In genomic region chr20:41138527-41139226, GRCh38 we compare ENCODE assay signal across 8 cellular contexts. TPM values are rescaled to one million over a fixed set of nuclear protein-coding genes. Genes with fewer than 3 reads are reported as not detected.
A peak's percentile ranks its signal among the peaks of the same experiment; 100 is the strongest.
DNase-seq lines count a peak whose midpoint lies in the region; ATAC-seq and TF ChIP-seq lines count a peak whose summit lies in the region.

No MANE protein-coding gene starts in this region.

- no peaks in the 10 kb centered on the region for H3K36me3 ChIP-seq in aorta (ENCODE audit: control insufficient read depth in 1 of 2, insufficient read depth in 2 of 2, low read length in 1 of 2)

- ATAC-seq in SK-N-SH treated with all-trans-retinoic acid at 6 μM for 48 hours, result peak; percentile 5
- ATAC-seq in aorta (ENCODE audit: low FRiP score), result no peak
- no peak for ATAC-seq in HG02981 (IDR thresholded peaks at IDR 0.05; ENCODE audit: unreplicated experiment)
- no peak for ATAC-seq in HG03521 (IDR thresholded peaks at IDR 0.05; ENCODE audit: unreplicated experiment)
- ATAC-seq in HG03432 (IDR thresholded peaks at IDR 0.05; ENCODE audit: unreplicated experiment), result no peak

- H3K9me3 ChIP-seq in mononuclear cell (ENCODE audit: low read depth, low read length) (no peaks in the 10 kb centered on the region), aorta (ENCODE audit: control insufficient read depth, low read length) (no peaks in the 10 kb centered on the region)

- H3K27me3 ChIP-seq in dorsolateral prefrontal cortex, result no peaks in the 10 kb centered on the region
- H3K27me3 ChIP-seq in mononuclear cell (ENCODE audit: insufficient read depth, low read length), result no peaks in the 10 kb centered on the region
- H3K27me3 ChIP-seq in aorta (ENCODE audit: control insufficient read depth in 1 of 2, insufficient read depth in 2 of 2, low read length in 1 of 2), result no peaks in the 10 kb centered on the region

- intact Hi-C loops in dorsolateral prefrontal cortex (cut with DNase I) (loop anchor here (5.0 to 10.0 kb wide), 2 partner anchors 34 to 266 kb away; no protein-coding TSS in a partner anchor), aorta (cut with DNase I) (no loop called here)

- DNase-seq in dorsolateral prefrontal cortex (peak in 3 of 10 donors; percentile 25 to 41 (median 32)), aorta (peak in 1 of 2 donors; percentile 70)

- H3K4me3 ChIP-seq in GM12875 (ENCODE audit: low read depth, low read length), result peak overlapping the region; percentile 61
- peak overlapping the region; percentile 65 to 99 (median 89) for H3K4me3 ChIP-seq in dorsolateral prefrontal cortex
- H3K4me3 ChIP-seq in mononuclear cell (ENCODE audit: low read length), result peak overlapping the region; percentile 76
- H3K4me3 ChIP-seq in aorta (ENCODE audit: low read length in 2 of 2), result peak overlapping the region; percentile 59 to 84

- 5 to 7% methylated on average over 12 of the region's 12 CpGs for WGBS in aorta, 2 donors

- H3K4me1 ChIP-seq in mononuclear cell (ENCODE audit: insufficient read depth, low read length) (peaks cover 53% of the 10 kb centered on the region), aorta (ENCODE audit: control insufficient read depth in 1 of 2, insufficient read depth in 2 of 2, low read length in 2 of 2) (no peaks in the 10 kb centered on the region)

- TF ChIP-seq CTCF in GM12875 (IDR thresholded peaks at IDR 0.05; ENCODE audit: borderline replicate concordance, insufficient read depth, low read depth, low read length) (no peak), dorsolateral prefrontal cortex (IDR thresholded peaks at IDR 0.05 in 54 of 56, conservative IDR thresholded peaks at IDR 0.05 in 2 of 56; ENCODE audit: low read depth in 1 of 56, partially characterized antibody in 56 of 56) (no peak)

- H3K27ac ChIP-seq in dorsolateral prefrontal cortex (peak overlapping the region in 58 of 59 donors; percentile 22 to 99 (median 96)), aorta (ENCODE audit: low read depth in 1 of 2, low read length in 2 of 2) (peak overlapping the region; percentile 60 to 72)

TF ChIP-seq in SK-N-SH treated with all-trans-retinoic acid at 6 μM for 48 hours, 23 proteins besides CTCF, POLR2A, EP300 and RAD21:
- no peak for TF ChIP-seq ZNF70 (CRISPR knock-in tag; IDR thresholded peaks at IDR 0.05)
- no peak for TF ChIP-seq ZNF8 (CRISPR knock-in tag; IDR thresholded peaks at IDR 0.05)
- TF ChIP-seq ZNF565 (CRISPR knock-in tag; conservative IDR thresholded peaks at IDR 0.05; ENCODE audit: low read depth), result no peak

RNA-seq across cellular contexts. Expression of gene PLCG1, which starts 1.3 kb away (rescaled TPM):
- 100 to 1,000 TPM; 110 to 346 (median 179) TPM for total RNA-seq in dorsolateral prefrontal cortex
- 115 TPM for total RNA-seq in mononuclear cell
- 100 to 1,000 TPM in 1 of 2 donors, 10 to 100 TPM in 1; 96.3 to 148 TPM for total RNA-seq in aorta
- polyA plus RNA-seq in aorta, result 10 to 100 TPM; 17.9 to 52.5 TPM

Comparison
In these comparisons a context has a peak if more than half of its experiments do, and no peak if none do; other contexts are left out.
1. intact Hi-C loops: an anchor here in dorsolateral prefrontal cortex (5.0 to 10.0 kb wide); none called in aorta.